In genomic region chr22:27487600-27488450, GRCh38 we compare ENCODE assay signal across 15 cellular contexts.
A peak's percentile ranks its signal among the peaks of the same experiment; 100 is the strongest.
DNase-seq lines count a peak whose midpoint lies in the region; ATAC-seq and TF ChIP-seq lines count a peak whose summit lies in the region.
"Had no signal": no experiment of that assay in that cellular context is flagged by ENCODE, and none has a peak within 500 bp of the region (broad histone marks: within the 10 kb centered on the region; RNA-seq: fewer than 3 reads in every experiment).

No MANE protein-coding gene starts in this region.

- H3K4me3 ChIP-seq in SJCRH30 (no peak overlapping the region), gastroesophageal sphincter (no peak overlapping the region)

- no peak for TF ChIP-seq CTCF in gastroesophageal sphincter (IDR thresholded peaks at IDR 0.05)

- intact Hi-C loops in sciatic nerve (cut with DNase I): no loop called here

- WGBS in gastroesophageal sphincter (ENCODE audit: low coverage in 1 of 2), 2 donors: 41 to 50% methylated on average over 5 to 7 of the region's 21 CpGs

- H3K27ac ChIP-seq in SJCRH30: peak overlapping the region; percentile 36
- no peak overlapping the region for H3K27ac ChIP-seq in gastroesophageal sphincter
- H3K27ac ChIP-seq: foreskin keratinocyte, parathyroid adenoma had no signal

- DNase-seq in ELR (ENCODE audit: low read depth): peak; percentile 68
- DNase-seq in SJCRH30: peak; percentile 83 to 86
- no peak for DNase-seq in sciatic nerve (ENCODE audit: low spot score)
- no peak for DNase-seq in activated CD8-positive, alpha-beta memory T cell treated with anti-CD3 and anti-CD28 coated beads, Interleukin-2, amount 50 U/mL, for 48 hours
- no peak for DNase-seq in activated CD4-positive, alpha-beta T cell treated with anti-CD3 and anti-CD28 coated beads, Interleukin-2, amount 50 U/mL, for 48 hours
- no peak for DNase-seq in activated naive CD4-positive, alpha-beta T cell treated with Interleukin-2 at 50 U/mL for 16 hours
- DNase-seq: activated T-cell treated with anti-CD3 and anti-CD28 coated beads, Interleukin-2, amount 50 U/mL, for 48 hours; foreskin keratinocyte; midbrain; NCI-H1048; NCI-H446 had no signal

- no peak for TF ChIP-seq POLR2A in gastroesophageal sphincter (IDR thresholded peaks at IDR 0.05)

- H3K9me3 ChIP-seq in SJCRH30 (replicated peaks) (peaks cover 15% of the 10 kb centered on the region), gastroesophageal sphincter (peaks cover 0 to 19% (median 0%) of the 10 kb centered on the region in 3 donors)

- peak; percentile 14 for ATAC-seq in gastroesophageal sphincter
- peak; percentile 57 for ATAC-seq in sciatic nerve
- no peak for ATAC-seq in HG02642 (IDR thresholded peaks at IDR 0.05; ENCODE audit: poor library complexity, unreplicated experiment)
- ATAC-seq: activated CD4-positive, CD25-positive, alpha-beta regulatory T cell treated with anti-CD3 and anti-CD28 coated beads, Interleukin-2, amount 50 U/mL, for 24 hours; foreskin keratinocyte had no signal

- H3K27me3 ChIP-seq in SJCRH30 (no peaks in the 10 kb centered on the region), gastroesophageal sphincter (peaks cover 52% of the 10 kb centered on the region)
- H3K27me3 ChIP-seq: foreskin keratinocyte had no signal

- H3K36me3 ChIP-seq in SJCRH30 (no peaks in the 10 kb centered on the region; the same call in 1 of the 2 replicates), gastroesophageal sphincter (no peaks in the 10 kb centered on the region)

- H3K4me1 ChIP-seq in SJCRH30: peaks cover 32% of the 10 kb centered on the region
- peaks cover 0 to 13% (median 0%) of the 10 kb centered on the region in 3 donors for H3K4me1 ChIP-seq in gastroesophageal sphincter
- H3K4me1 ChIP-seq: parathyroid adenoma had no signal

- no peak for TF ChIP-seq EP300 in gastroesophageal sphincter (IDR thresholded peaks at IDR 0.05)

Comparison
In these comparisons a context has a peak if more than half of its experiments do, and no peak if none do; other contexts are left out.
1. DNase-seq: peak in ELR (single experiment) and SJCRH30 (2 of 2); none in sciatic nerve (single experiment), activated CD8-positive, alpha-beta memory T cell treated with anti-CD3 and anti-CD28 coated beads, Interleukin-2, amount 50 U/mL, for 48 hours (single experiment), activated CD4-positive, alpha-beta T cell treated with anti-CD3 and anti-CD28 coated beads, Interleukin-2, amount 50 U/mL, for 48 hours (0 of 2) and activated naive CD4-positive, alpha-beta T cell treated with Interleukin-2 at 50 U/mL for 16 hours (single experiment).